Comparison of ENCODE assay signal across 17 cellular contexts in the genomic region with DNA sequence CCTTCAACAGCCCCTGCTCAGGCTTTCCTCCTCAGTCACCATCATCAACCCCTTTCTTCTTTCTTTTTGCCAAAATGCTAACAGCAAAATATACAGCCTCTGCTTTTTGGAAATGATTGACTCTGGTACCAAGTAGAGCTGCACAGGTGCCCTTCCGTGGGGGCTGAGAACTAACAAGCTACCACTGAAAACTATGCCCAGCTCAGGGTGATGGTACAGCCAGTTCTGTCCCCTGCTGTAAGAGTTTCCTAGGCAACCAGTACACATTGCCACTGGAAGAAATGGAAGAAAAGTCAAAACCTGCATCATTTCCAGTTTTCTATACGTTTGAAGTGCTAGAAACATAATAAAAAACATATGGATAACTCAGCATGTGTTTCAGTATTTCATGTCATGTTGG.
"Had no signal": no experiment of that assay in that cellular context is flagged by ENCODE, and none has a peak within 500 bp of the region (broad histone marks: within the 10 kb centered on the region; RNA-seq: fewer than 3 reads in every experiment).

No MANE protein-coding gene starts in this region.

- H3K27ac ChIP-seq: colonic mucosa, heart left ventricle, parathyroid adenoma, prostate gland, right lobe of liver, tibial nerve, upper lobe of right lung, vagina had no signal

- H3K4me1 ChIP-seq: colonic mucosa, parathyroid adenoma, prostate gland, right lobe of liver, tibial nerve, upper lobe of right lung, vagina had no signal

- H3K9me3 ChIP-seq: colonic mucosa, heart left ventricle, prostate gland, right lobe of liver, tibial nerve, upper lobe of right lung, vagina had no signal

- H3K36me3 ChIP-seq: colonic mucosa, heart left ventricle, prostate gland, right lobe of liver, tibial nerve, upper lobe of right lung, vagina had no signal

- H3K27me3 ChIP-seq: colonic mucosa, heart left ventricle, right lobe of liver, tibial nerve, upper lobe of right lung, vagina had no signal

- ATAC-seq: left colon; natural killer cell treated with Interleukin-12 subunit alpha and Interleukin-12 subunit beta and Interleukin-15 and Interleukin-18, amount 100 ng/mL, for 72 hours; right lobe of liver; stimulated activated memory B cell treated with anti-CD40 and anti-IgM and Interleukin-4, amounts not matched to agents 10 μg/mL and 1 μg/mL and 100 μg/mL, for 72 hours; upper lobe of right lung had no signal

- DNase-seq: colonic mucosa; effector CD4-positive, alpha-beta T cell; endodermal cell; erythroblast; heart left ventricle; hippocampal formation; left colon; mammary epithelial cell; right lobe of liver; stimulated activated CD4-positive, alpha-beta T cell treated with anti-CD3 and anti-CD28 coated beads, Interleukin-4, amount 100 ng/mL, for 24 hours; upper lobe of right lung had no signal

- H3K4me3 ChIP-seq: colonic mucosa, heart left ventricle, prostate gland, right lobe of liver, tibial nerve, upper lobe of right lung, vagina had no signal
